17 cellular contexts compared by ENCODE assay signal in genomic region chr17:83183951-83184506, GRCh38.
DNase-seq lines count a peak whose midpoint lies in the region; ATAC-seq and TF ChIP-seq lines count a peak whose summit lies in the region.
"Had no signal": no experiment of that assay in that cellular context is flagged by ENCODE, and none has a peak within 500 bp of the region (broad histone marks: within the 10 kb centered on the region; RNA-seq: fewer than 3 reads in every experiment).

No MANE protein-coding gene starts in this region.

- no peaks in the 10 kb centered on the region for H3K27me3 ChIP-seq in stomach
- H3K27me3 ChIP-seq: dorsolateral prefrontal cortex, pancreas, SJSA1, spleen had no signal

- H3K4me3 Mint-ChIP-seq in activated CD8-positive, alpha-beta memory T cell treated with anti-CD3 and anti-CD28 coated beads, Interleukin-2, amount 10 ng/mL, durations not matched to agents 7 days and 5 days, result no peak overlapping the region
- H3K4me3 Mint-ChIP-seq: CD4-positive, alpha-beta T cell; T-helper 2 cell treated with Interferon-gamma antibody and Interleukin-4, amounts not matched to agents 5 μg/mL and 100 μg/mL, for 36 hours had no signal

- no peak overlapping the region for H3K27ac Mint-ChIP-seq in activated CD8-positive, alpha-beta memory T cell treated with anti-CD3 and anti-CD28 coated beads, Interleukin-2, amount 10 ng/mL, durations not matched to agents 7 days and 5 days
- H3K27ac Mint-ChIP-seq: CD4-positive, alpha-beta T cell; T-helper 2 cell treated with Interferon-gamma antibody and Interleukin-4, amounts not matched to agents 5 μg/mL and 100 μg/mL, for 36 hours had no signal

- H3K4me3 ChIP-seq in stomach, result no peak overlapping the region
- H3K4me3 ChIP-seq: dorsolateral prefrontal cortex, pancreas, SJSA1, spleen had no signal

- peaks cover under 1 to 15% (median 8%) of the 10 kb centered on the region in 4 donors for H3K4me1 ChIP-seq in stomach
- H3K4me1 ChIP-seq: pancreas had no signal

- H3K36me3 ChIP-seq in stomach, result no peaks in the 10 kb centered on the region
- H3K36me3 ChIP-seq: pancreas, SJSA1, spleen had no signal

- peaks cover 4% of the 10 kb centered on the region for H3K4me1 Mint-ChIP-seq in activated CD8-positive, alpha-beta memory T cell treated with anti-CD3 and anti-CD28 coated beads, Interleukin-2, amount 10 ng/mL, durations not matched to agents 7 days and 5 days

- peaks cover 2% of the 10 kb centered on the region for H3K36me3 Mint-ChIP-seq in activated CD8-positive, alpha-beta memory T cell treated with anti-CD3 and anti-CD28 coated beads, Interleukin-2, amount 10 ng/mL, durations not matched to agents 7 days and 5 days

- WGBS in stomach, 5 donors, result 29 to 63% (median 56%) methylated on average over 15 of the region's 15 CpGs

- peak; percentile 35 for DNase-seq in activated CD8-positive, alpha-beta memory T cell treated with anti-CD3 and anti-CD28 coated beads, Interleukin-2, amount 50 U/mL, for 48 hours
- DNase-seq in activated CD8-positive, alpha-beta memory T cell treated with anti-CD3 and anti-CD28 coated beads, Interleukin-2, amount 10 ng/mL, durations not matched to agents 7 days and 5 days, result no peak
- DNase-seq in ecto neural progenitor cell (ENCODE audit: low spot score), result peak; percentile 48
- peak; percentile 57 to 72 for DNase-seq in lung microvascular endothelial cell (ENCODE audit: low read depth in 2 of 2)
- DNase-seq in stomach, result peak; percentile 57
- no peak for DNase-seq in SHP77 (lab: John Stamatoyannopoulos, UW)
- no peak for DNase-seq in AG20443 (ENCODE audit: low spot score)
- DNase-seq in kidney glomerular epithelial cell (lab: John Stamatoyannopoulos, UW), result no peak
- DNase-seq: amygdala; NCI-H2029; spleen; stimulated activated naive CD4-positive, alpha-beta T cell treated with Interleukin-2 at 50 U/mL for 16 hours had no signal

- no peak for TF ChIP-seq POLR2A in stomach (IDR thresholded peaks at IDR 0.05)

- H3K9me3 Mint-ChIP-seq in activated CD8-positive, alpha-beta memory T cell treated with anti-CD3 and anti-CD28 coated beads, Interleukin-2, amount 10 ng/mL, durations not matched to agents 7 days and 5 days (ENCODE audit: low read depth), result no peaks in the 10 kb centered on the region
- H3K9me3 Mint-ChIP-seq: CD4-positive, alpha-beta T cell had no signal

- intact Hi-C loops in stomach (cut with DNase I; ENCODE audit: low total_unique reads), result no loop called here

- CTCF ChIA-PET in activated CD8-positive, alpha-beta memory T cell treated with anti-CD3 and anti-CD28 coated beads, Interleukin-2, amount 10 ng/mL, durations not matched to agents 7 days and 5 days (lab: Charles Lee), result interaction anchor here (1.5 kb wide), 1 partner anchor 17 kb away, joined by 3 read pairs; no protein-coding TSS in a partner anchor

- H3K27me3 Mint-ChIP-seq in activated CD8-positive, alpha-beta memory T cell treated with anti-CD3 and anti-CD28 coated beads, Interleukin-2, amount 10 ng/mL, durations not matched to agents 7 days and 5 days, result peaks cover 7% of the 10 kb centered on the region
- H3K27me3 Mint-ChIP-seq: CD4-positive, alpha-beta T cell had no signal

- no peak for ATAC-seq in activated CD8-positive, alpha-beta memory T cell treated with anti-CD3 and anti-CD28 coated beads, Interleukin-2, amount 10 ng/mL, durations not matched to agents 7 days and 5 days

- peak overlapping the region in 2 of 5 donors; percentile 7 to 14 for H3K27ac ChIP-seq in stomach
- H3K27ac ChIP-seq: SJSA1, spleen had no signal

- H3K9me3 ChIP-seq in stomach, result peaks cover 0 to 6% (median 0%) of the 10 kb centered on the region in 4 donors
- H3K9me3 ChIP-seq: pancreas had no signal

- no peak for TF ChIP-seq CTCF in stomach (IDR thresholded peaks at IDR 0.05)

- TF ChIP-seq EP300 in stomach (IDR thresholded peaks at IDR 0.05), result no peak

Comparison
In these comparisons a context has a peak if more than half of its experiments do, and no peak if none do; other contexts are left out.
1. DNase-seq: peak in activated CD8-positive, alpha-beta memory T cell treated with anti-CD3 and anti-CD28 coated beads, Interleukin-2, amount 50 U/mL, for 48 hours (single experiment), ecto neural progenitor cell (single experiment), lung microvascular endothelial cell (2 of 2) and stomach (single experiment); none in activated CD8-positive, alpha-beta memory T cell treated with anti-CD3 and anti-CD28 coated beads, Interleukin-2, amount 10 ng/mL, durations not matched to agents 7 days and 5 days (single experiment), SHP77 (0 of 2), AG20443 (single experiment) and kidney glomerular epithelial cell (single experiment).